In the genomic region with DNA sequence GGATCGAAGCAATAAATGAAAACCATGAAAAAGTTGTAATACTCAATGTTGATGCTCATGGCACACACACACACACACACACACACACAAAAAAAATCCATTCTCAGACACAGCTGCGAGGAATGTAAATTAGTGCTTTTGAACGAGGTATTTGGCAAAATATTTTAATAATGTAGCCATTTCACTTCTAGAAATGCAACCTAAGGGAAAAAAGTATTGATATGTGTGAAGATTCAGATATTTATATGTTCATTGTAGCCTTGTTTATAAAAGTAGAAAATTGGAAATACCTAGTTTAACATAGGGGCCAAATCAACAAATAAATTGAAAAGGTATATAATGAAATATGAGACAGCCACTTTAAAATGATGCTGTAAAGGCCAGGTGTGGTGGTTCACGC, we compare ENCODE assay signal across 1 cellular context.
A peak's percentile ranks its signal among the peaks of the same experiment; 100 is the strongest.
TF ChIP-seq lines count a peak whose summit lies in the region.

No MANE protein-coding gene starts in this region.

TF ChIP-seq in IMR-90, 13 proteins besides CTCF, POLR2A, EP300 and RAD21:
- TF ChIP-seq, protein P1, sequence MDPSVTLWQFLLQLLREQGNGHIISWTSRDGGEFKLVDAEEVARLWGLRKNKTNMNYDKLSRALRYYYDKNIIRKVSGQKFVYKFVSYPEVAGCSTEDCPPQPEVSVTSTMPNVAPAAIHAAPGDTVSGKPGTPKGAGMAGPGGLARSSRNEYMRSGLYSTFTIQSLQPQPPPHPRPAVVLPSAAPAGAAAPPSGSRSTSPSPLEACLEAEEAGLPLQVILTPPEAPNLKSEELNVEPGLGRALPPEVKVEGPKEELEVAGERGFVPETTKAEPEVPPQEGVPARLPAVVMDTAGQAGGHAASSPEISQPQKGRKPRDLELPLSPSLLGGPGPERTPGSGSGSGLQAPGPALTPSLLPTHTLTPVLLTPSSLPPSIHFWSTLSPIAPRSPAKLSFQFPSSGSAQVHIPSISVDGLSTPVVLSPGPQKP (IDR thresholded peaks at IDR 0.05; ENCODE audit: borderline replicate concordance, low read depth, low read length), result no peak
- TF ChIP-seq MAFK (IDR thresholded peaks at IDR 0.05; ENCODE audit: low read depth, low read length), result peak; percentile 30; the same call in 1 of the 2 replicates
